In genomic region chr15:89334510-89335288, GRCh38 we compare ENCODE assay signal across 1 cellular context.
A peak's percentile ranks its signal among the peaks of the same experiment; 100 is the strongest.
TF ChIP-seq lines count a peak whose summit lies in the region.

Gene POLG (minus strand): TSS chr15:89334824. CDS start chr15:89333754, 1,070 bp downstream.

TF ChIP-seq in K562, 482 proteins besides CTCF, POLR2A, EP300 and RAD21 (continued from another document and continues in another):
- no peak for TF ChIP-seq TSHZ1 (CRISPR knock-in tag; IDR thresholded peaks at IDR 0.05)
- no peak for TF ChIP-seq ZNF445 (CRISPR knock-in tag; IDR thresholded peaks at IDR 0.05; ENCODE audit: low read depth)
- no peak for TF ChIP-seq ZNF134 (CRISPR knock-in tag; conservative IDR thresholded peaks at IDR 0.05)
- peak; percentile 62; the same call in 1 of the 2 replicates for TF ChIP-seq RFX1 (IDR thresholded peaks at IDR 0.05)
- TF ChIP-seq ZNF324 (CRISPR knock-in tag; IDR thresholded peaks at IDR 0.05): no peak
- TF ChIP-seq C11orf30 (IDR thresholded peaks at IDR 0.05; ENCODE audit: low read depth): peak; percentile 62
- 0 out of 2 replicates have a peak, but pooled peaks have one; percentile 40 for TF ChIP-seq PHB (CRISPR knock-in tag; IDR thresholded peaks at IDR 0.05)
- no peak for TF ChIP-seq KAT8 (IDR thresholded peaks at IDR 0.05; ENCODE audit: low read depth)
- peak; percentile 98 for TF ChIP-seq RBBP5 (IDR thresholded peaks at IDR 0.05; ENCODE audit: borderline replicate concordance, insufficient read depth, low read length, poor library complexity, severe bottlenecking)
- peak; percentile 55; the same call in 1 of the 2 replicates for TF ChIP-seq RFX5 (IDR thresholded peaks at IDR 0.05; ENCODE audit: low read depth, low read length)
- TF ChIP-seq HOMEZ (CRISPR knock-in tag; IDR thresholded peaks at IDR 0.05): no peak
- TF ChIP-seq RBM25 (IDR thresholded peaks at IDR 0.05; ENCODE audit: low read depth, low read length, severe bottlenecking): peak; percentile 64
- no peak for TF ChIP-seq ZNF830 (CRISPR knock-in tag; IDR thresholded peaks at IDR 0.05)
- TF ChIP-seq SRSF1 (IDR thresholded peaks at IDR 0.05; ENCODE audit: low read depth, low read length): 0 out of 2 replicates have a peak, but pooled peaks have one; percentile 35
- TF ChIP-seq THAP7 (CRISPR knock-in tag; IDR thresholded peaks at IDR 0.05): 0 out of 2 replicates have a peak, but pooled peaks have one; percentile 50
- TF ChIP-seq ID3 (CRISPR knock-in tag; IDR thresholded peaks at IDR 0.05): no peak
- TF ChIP-seq ID3 (tag; IDR thresholded peaks at IDR 0.05): peak; percentile 42; the same call in 1 of the 2 replicates
- no peak for TF ChIP-seq TRIM25 (IDR thresholded peaks at IDR 0.05; ENCODE audit: borderline replicate concordance)
- TF ChIP-seq PML (IDR thresholded peaks at IDR 0.05; ENCODE audit: low read length): peak; percentile 82
- peak; percentile 72 for TF ChIP-seq FOXM1 (IDR thresholded peaks at IDR 0.05; ENCODE audit: low read depth)
- TF ChIP-seq FOXM1 (CRISPR knock-in tag; IDR thresholded peaks at IDR 0.05; ENCODE audit: low read depth): peak; percentile 95; the same call in 1 of the 2 replicates
- TF ChIP-seq WHSC1 (IDR thresholded peaks at IDR 0.05; ENCODE audit: low read length): no peak
- no peak for TF ChIP-seq HBP1 (CRISPR knock-in tag; IDR thresholded peaks at IDR 0.05)
- no peak for TF ChIP-seq GTF2A2 (tag; IDR thresholded peaks at IDR 0.05)
- no peak for TF ChIP-seq YBX1 (IDR thresholded peaks at IDR 0.05)
- TF ChIP-seq MCM2 (IDR thresholded peaks at IDR 0.05; ENCODE audit: low read depth): no peak
- no peak for TF ChIP-seq LARP7 (IDR thresholded peaks at IDR 0.05)
- TF ChIP-seq ZNF197 (CRISPR knock-in tag; IDR thresholded peaks at IDR 0.05; ENCODE audit: low read depth): 0 out of 2 replicates have a peak, but pooled peaks have one; percentile 51
- TF ChIP-seq PTBP1 (IDR thresholded peaks at IDR 0.05; ENCODE audit: low read depth, low read length): no peak
- peak; percentile 32; the same call in 1 of the 2 replicates for TF ChIP-seq CBFA2T3 (IDR thresholded peaks at IDR 0.05)
- peak; percentile 76 for TF ChIP-seq MAX (CRISPR knock-in tag; IDR thresholded peaks at IDR 0.05)
- no peak for TF ChIP-seq HIVEP1 (CRISPR knock-in tag; IDR thresholded peaks at IDR 0.05)
- TF ChIP-seq SMARCC2 (IDR thresholded peaks at IDR 0.05; ENCODE audit: low read depth): peak; percentile 71; the same call in 1 of the 2 replicates
- TF ChIP-seq, protein P1, sequence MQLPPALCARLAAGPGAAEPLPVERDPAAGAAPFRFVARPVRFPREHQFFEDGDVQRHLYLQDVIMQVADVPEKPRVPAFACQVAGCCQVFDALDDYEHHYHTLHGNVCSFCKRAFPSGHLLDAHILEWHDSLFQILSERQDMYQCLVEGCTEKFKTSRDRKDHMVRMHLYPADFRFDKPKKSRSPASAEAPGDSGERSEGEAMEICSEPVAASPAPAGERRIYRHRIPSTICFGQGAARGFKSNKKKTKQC (CRISPR knock-in tag; IDR thresholded peaks at IDR 0.05): peak; percentile 39; the same call in 1 of the 2 replicates
- TF ChIP-seq KLF6 (CRISPR knock-in tag; IDR thresholded peaks at IDR 0.05; ENCODE audit: borderline replicate concordance): peak; percentile 75; the same call in 1 of the 2 replicates
- TF ChIP-seq TRIM24 (IDR thresholded peaks at IDR 0.05): peak in 1 of 2 experiments; percentile 83; a peak in 2 of 4 replicates
- peak; percentile 53; the same call in 1 of the 2 replicates for TF ChIP-seq NCOR1 (IDR thresholded peaks at IDR 0.05)
- TF ChIP-seq ASH1L (IDR thresholded peaks at IDR 0.05; ENCODE audit: borderline replicate concordance, low read depth, partially characterized antibody): peak; percentile 80
- no peak for TF ChIP-seq RNF219 (CRISPR knock-in tag; IDR thresholded peaks at IDR 0.05)
- TF ChIP-seq, protein P2, sequence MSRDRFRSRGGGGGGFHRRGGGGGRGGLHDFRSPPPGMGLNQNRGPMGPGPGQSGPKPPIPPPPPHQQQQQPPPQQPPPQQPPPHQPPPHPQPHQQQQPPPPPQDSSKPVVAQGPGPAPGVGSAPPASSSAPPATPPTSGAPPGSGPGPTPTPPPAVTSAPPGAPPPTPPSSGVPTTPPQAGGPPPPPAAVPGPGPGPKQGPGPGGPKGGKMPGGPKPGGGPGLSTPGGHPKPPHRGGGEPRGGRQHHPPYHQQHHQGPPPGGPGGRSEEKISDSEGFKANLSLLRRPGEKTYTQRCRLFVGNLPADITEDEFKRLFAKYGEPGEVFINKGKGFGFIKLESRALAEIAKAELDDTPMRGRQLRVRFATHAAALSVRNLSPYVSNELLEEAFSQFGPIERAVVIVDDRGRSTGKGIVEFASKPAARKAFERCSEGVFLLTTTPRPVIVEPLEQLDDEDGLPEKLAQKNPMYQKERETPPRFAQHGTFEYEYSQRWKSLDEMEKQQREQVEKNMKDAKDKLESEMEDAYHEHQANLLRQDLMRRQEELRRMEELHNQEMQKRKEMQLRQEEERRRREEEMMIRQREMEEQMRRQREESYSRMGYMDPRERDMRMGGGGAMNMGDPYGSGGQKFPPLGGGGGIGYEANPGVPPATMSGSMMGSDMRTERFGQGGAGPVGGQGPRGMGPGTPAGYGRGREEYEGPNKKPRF (IDR thresholded peaks at IDR 0.05; ENCODE audit: low read depth, low read length): no peak
- TF ChIP-seq, protein P3, sequence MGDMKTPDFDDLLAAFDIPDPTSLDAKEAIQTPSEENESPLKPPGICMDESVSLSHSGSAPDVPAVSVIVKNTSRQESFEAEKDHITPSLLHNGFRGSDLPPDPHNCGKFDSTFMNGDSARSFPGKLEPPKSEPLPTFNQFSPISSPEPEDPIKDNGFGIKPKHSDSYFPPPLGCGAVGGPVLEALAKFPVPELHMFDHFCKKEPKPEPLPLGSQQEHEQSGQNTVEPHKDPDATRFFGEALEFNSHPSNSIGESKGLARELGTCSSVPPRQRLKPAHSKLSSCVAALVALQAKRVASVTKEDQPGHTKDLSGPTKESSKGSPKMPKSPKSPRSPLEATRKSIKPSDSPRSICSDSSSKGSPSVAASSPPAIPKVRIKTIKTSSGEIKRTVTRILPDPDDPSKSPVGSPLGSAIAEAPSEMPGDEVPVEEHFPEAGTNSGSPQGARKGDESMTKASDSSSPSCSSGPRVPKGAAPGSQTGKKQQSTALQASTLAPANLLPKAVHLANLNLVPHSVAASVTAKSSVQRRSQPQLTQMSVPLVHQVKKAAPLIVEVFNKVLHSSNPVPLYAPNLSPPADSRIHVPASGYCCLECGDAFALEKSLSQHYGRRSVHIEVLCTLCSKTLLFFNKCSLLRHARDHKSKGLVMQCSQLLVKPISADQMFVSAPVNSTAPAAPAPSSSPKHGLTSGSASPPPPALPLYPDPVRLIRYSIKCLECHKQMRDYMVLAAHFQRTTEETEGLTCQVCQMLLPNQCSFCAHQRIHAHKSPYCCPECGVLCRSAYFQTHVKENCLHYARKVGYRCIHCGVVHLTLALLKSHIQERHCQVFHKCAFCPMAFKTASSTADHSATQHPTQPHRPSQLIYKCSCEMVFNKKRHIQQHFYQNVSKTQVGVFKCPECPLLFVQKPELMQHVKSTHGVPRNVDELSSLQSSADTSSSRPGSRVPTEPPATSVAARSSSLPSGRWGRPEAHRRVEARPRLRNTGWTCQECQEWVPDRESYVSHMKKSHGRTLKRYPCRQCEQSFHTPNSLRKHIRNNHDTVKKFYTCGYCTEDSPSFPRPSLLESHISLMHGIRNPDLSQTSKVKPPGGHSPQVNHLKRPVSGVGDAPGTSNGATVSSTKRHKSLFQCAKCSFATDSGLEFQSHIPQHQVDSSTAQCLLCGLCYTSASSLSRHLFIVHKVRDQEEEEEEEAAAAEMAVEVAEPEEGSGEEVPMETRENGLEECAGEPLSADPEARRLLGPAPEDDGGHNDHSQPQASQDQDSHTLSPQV (IDR thresholded peaks at IDR 0.05): peak; percentile 91
- no peak for TF ChIP-seq CC2D1A (IDR thresholded peaks at IDR 0.05)
- no peak for TF ChIP-seq NR2C1 (IDR thresholded peaks at IDR 0.05)
- TF ChIP-seq NR2C1 (tag; IDR thresholded peaks at IDR 0.05): no peak
